ENCODE assay signal across 1 cellular context in the genomic region with DNA sequence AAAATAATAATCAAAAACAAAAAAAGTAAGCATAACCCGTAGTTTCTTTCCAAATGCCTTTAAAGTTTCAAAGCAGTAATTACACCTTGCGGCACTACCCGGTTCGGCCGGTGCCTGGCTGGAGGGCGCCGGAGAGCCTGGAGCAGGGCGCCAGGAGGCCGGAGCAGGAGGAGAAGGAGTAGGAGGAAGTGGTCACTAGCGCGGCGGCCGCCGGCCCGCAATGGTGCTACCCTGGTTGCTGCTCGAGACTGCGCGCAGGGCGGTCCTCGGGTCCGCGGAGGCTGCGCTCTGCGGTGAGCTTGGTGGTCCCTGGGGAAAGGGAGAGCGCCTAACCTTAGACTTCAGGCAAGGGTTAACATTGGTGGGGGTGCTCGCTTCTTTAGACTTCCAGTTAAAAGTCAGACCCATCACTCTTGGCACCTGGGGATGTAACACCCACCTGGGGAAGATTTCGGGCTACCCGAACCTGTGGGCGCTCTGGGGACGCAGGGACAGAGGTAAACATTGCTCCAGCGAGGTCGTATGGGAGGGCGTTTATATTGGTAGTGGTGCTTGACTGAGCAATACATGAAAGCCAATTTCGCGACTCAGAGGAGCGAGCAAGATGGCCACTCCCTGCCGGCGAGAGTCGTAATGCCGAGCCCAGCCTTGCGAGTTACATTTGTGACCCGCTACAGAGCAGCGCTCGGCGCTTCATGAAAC.
A peak's percentile ranks its signal among the peaks of the same experiment; 100 is the strongest.
TF ChIP-seq lines count a peak whose summit lies in the region.

No MANE protein-coding gene starts in this region.

TF ChIP-seq in GM12878, 131 proteins besides CTCF, POLR2A, EP300 and RAD21 (continued from another document):
- TF ChIP-seq RUNX3 (IDR thresholded peaks at IDR 0.05; ENCODE audit: low read length) = peak; percentile 85
- peak; percentile 90 for TF ChIP-seq IKZF1 (conservative IDR thresholded peaks at IDR 0.05)
- TF ChIP-seq, protein P1, sequence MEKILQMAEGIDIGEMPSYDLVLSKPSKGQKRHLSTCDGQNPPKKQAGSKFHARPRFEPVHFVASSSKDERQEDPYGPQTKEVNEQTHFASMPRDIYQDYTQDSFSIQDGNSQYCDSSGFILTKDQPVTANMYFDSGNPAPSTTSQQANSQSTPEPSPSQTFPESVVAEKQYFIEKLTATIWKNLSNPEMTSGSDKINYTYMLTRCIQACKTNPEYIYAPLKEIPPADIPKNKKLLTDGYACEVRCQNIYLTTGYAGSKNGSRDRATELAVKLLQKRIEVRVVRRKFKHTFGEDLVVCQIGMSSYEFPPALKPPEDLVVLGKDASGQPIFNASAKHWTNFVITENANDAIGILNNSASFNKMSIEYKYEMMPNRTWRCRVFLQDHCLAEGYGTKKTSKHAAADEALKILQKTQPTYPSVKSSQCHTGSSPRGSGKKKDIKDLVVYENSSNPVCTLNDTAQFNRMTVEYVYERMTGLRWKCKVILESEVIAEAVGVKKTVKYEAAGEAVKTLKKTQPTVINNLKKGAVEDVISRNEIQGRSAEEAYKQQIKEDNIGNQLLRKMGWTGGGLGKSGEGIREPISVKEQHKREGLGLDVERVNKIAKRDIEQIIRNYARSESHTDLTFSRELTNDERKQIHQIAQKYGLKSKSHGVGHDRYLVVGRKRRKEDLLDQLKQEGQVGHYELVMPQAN (conservative IDR thresholded peaks at IDR 0.05) = peak; percentile 54; the same call in 1 of the 2 replicates
- TF ChIP-seq MXI1 (IDR thresholded peaks at IDR 0.05; ENCODE audit: low read depth, low read length) = peak; percentile 67
- TF ChIP-seq KDM1A (IDR thresholded peaks at IDR 0.05; ENCODE audit: borderline replicate concordance) = no peak
- no peak for TF ChIP-seq USF1 (IDR thresholded peaks at IDR 0.05; ENCODE audit: borderline replicate concordance, extremely low read length, insufficient read depth, low read depth, low read length)
- TF ChIP-seq, protein P2, sequence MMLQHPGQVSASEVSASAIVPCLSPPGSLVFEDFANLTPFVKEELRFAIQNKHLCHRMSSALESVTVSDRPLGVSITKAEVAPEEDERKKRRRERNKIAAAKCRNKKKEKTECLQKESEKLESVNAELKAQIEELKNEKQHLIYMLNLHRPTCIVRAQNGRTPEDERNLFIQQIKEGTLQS (IDR thresholded peaks at IDR 0.05; ENCODE audit: borderline replicate concordance, extremely low read depth, low read depth, low read length) = no peak
- TF ChIP-seq YBX1 (IDR thresholded peaks at IDR 0.05) = no peak
- TF ChIP-seq CHD2 (IDR thresholded peaks at IDR 0.05; ENCODE audit: borderline replicate concordance, low read depth, low read length) = 0 out of 2 replicates have a peak, but pooled peaks have one; percentile 31
- peak; percentile 83; the same call in 2 of the 3 replicates for TF ChIP-seq POU2F2 (IDR thresholded peaks at IDR 0.05; ENCODE audit: borderline replicate concordance, low read depth, low read length)
- TF ChIP-seq KLF5 (IDR thresholded peaks at IDR 0.05; ENCODE audit: partially characterized antibody) = peak; percentile 40
- TF ChIP-seq PML (IDR thresholded peaks at IDR 0.05; ENCODE audit: low read length) = peak; percentile 84
- TF ChIP-seq TARDBP (IDR thresholded peaks at IDR 0.05; ENCODE audit: borderline replicate concordance) = 0 out of 2 replicates have a peak, but pooled peaks have one; percentile 26
- peak; percentile 89 for TF ChIP-seq EED (IDR thresholded peaks at IDR 0.05; ENCODE audit: low read depth)
- TF ChIP-seq HDGF (IDR thresholded peaks at IDR 0.05) = 0 out of 2 replicates have a peak, but pooled peaks have one; percentile 63
- no peak for TF ChIP-seq TCF3 (IDR thresholded peaks at IDR 0.05; ENCODE audit: borderline replicate concordance, insufficient read depth, low read depth, low read length)
- TF ChIP-seq REST (IDR thresholded peaks at IDR 0.05; ENCODE audit: low read depth, low read length) = no peak
